13 cellular contexts compared by ENCODE assay signal in the genomic region with DNA sequence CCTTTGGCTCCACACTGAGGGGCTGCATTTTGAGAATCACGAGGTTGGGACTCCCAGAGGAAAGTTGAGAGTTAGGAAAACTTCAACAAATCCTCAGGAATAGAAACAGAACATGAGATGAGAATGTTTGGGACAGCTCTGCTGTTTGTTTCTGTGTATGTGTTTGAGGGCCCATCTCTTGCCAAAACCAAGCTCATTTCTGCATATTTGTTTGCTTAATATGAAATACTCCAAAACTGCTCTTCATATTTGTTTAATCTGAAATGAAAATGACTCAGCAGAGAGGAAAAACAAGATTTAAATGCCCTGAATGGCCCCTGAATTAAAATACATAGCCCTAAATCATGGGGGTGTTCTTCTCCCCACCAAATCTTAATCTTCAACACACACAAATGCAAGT.
DNase-seq lines count a peak whose midpoint lies in the region; ATAC-seq and TF ChIP-seq lines count a peak whose summit lies in the region.
"Had no signal": no experiment of that assay in that cellular context is flagged by ENCODE, and none has a peak within 500 bp of the region (broad histone marks: within the 10 kb centered on the region; RNA-seq: fewer than 3 reads in every experiment).

No MANE protein-coding gene starts in this region.

- peaks cover 23% of the 10 kb centered on the region for H3K4me1 Mint-ChIP-seq in type B pancreatic cell (ENCODE audit: unreplicated experiment)
- H3K4me1 Mint-ChIP-seq: CD14-positive monocyte had no signal

- DNase-seq in amniotic epithelial cell (ENCODE audit: low read depth) (peak; percentile 69), right cardiac atrium (no peak), type B pancreatic cell (ENCODE audit: extremely low spot score, unreplicated experiment) (no peak)
- DNase-seq in activated naive CD4-positive, alpha-beta T cell treated with anti-CD3 and anti-CD28 coated beads, Interleukin-2, amount 50 U/mL, for 16 hours, result no peak
- DNase-seq in activated T-cell treated with anti-CD3 and anti-CD28 coated beads, Interleukin-2, amount 50 U/mL, for 1 hour, result no peak
- DNase-seq: activated CD4-positive, alpha-beta memory T cell treated with anti-CD3 and anti-CD28 coated beads for 36 hours; activated gamma-delta T cell had no signal

- no peak overlapping the region for H3K27ac Mint-ChIP-seq in type B pancreatic cell
- H3K27ac Mint-ChIP-seq: activated CD4-positive, alpha-beta memory T cell treated with anti-CD3 and anti-CD28 coated beads for 36 hours; T-helper 2 cell treated with Interferon-gamma antibody and Interleukin-4, amounts not matched to agents 5 μg/mL and 100 μg/mL, for 36 hours had no signal

- TF ChIP-seq CTCF in C4-2B (conservative IDR thresholded peaks at IDR 0.05), result no peak
- TF ChIP-seq CTCF in type B pancreatic cell (conservative IDR thresholded peaks at IDR 0.05), result no peak

- 44% methylated on average over 1 of the region's 1 CpG for WGBS in right cardiac atrium

- H3K9me3 ChIP-seq in right cardiac atrium (ENCODE audit: control insufficient read depth, low read length) (no peaks in the 10 kb centered on the region), skeletal muscle satellite cell (replicated peaks; ENCODE audit: low read length) (no peaks in the 10 kb centered on the region)

- no peak overlapping the region for H3K4me3 Mint-ChIP-seq in type B pancreatic cell
- H3K4me3 Mint-ChIP-seq: activated CD4-positive, alpha-beta memory T cell treated with anti-CD3 and anti-CD28 coated beads for 36 hours; CD14-positive monocyte; T-helper 2 cell treated with Interferon-gamma antibody and Interleukin-4, amounts not matched to agents 5 μg/mL and 100 μg/mL, for 36 hours had no signal

- H3K4me1 ChIP-seq in right cardiac atrium (ENCODE audit: control insufficient read depth, insufficient read depth, low read length) (peaks cover 22% of the 10 kb centered on the region), skeletal muscle satellite cell (ENCODE audit: control insufficient read depth, insufficient read depth, low read length) (peaks cover 31% of the 10 kb centered on the region)

- H3K27me3 ChIP-seq in right cardiac atrium (ENCODE audit: control insufficient read depth, insufficient read depth), result no peaks in the 10 kb centered on the region
- H3K27me3 ChIP-seq in skeletal muscle satellite cell (ENCODE audit: control insufficient read depth, insufficient read depth, low read length), result no peaks in the 10 kb centered on the region

- peaks cover 17% of the 10 kb centered on the region for H3K36me3 ChIP-seq in skeletal muscle satellite cell (ENCODE audit: insufficient read depth, low read length)

- intact Hi-C loops in right cardiac atrium (cut with DNase I), result no loop called here

- no peaks in the 10 kb centered on the region for H3K9me3 Mint-ChIP-seq in type B pancreatic cell
- H3K9me3 Mint-ChIP-seq: activated CD4-positive, alpha-beta memory T cell treated with anti-CD3 and anti-CD28 coated beads for 36 hours; T-helper 2 cell treated with Interferon-gamma antibody and Interleukin-4, amounts not matched to agents 5 μg/mL and 100 μg/mL, for 36 hours had no signal

- no peaks in the 10 kb centered on the region for H3K27me3 Mint-ChIP-seq in type B pancreatic cell
- H3K27me3 Mint-ChIP-seq: activated CD4-positive, alpha-beta memory T cell treated with anti-CD3 and anti-CD28 coated beads for 36 hours had no signal

- H3K9ac ChIP-seq in skeletal muscle satellite cell (ENCODE audit: low read depth, low read length), result peak overlapping the region; percentile 54

- H3K27ac ChIP-seq in C4-2B (peak overlapping the region; percentile 83), right cardiac atrium (ENCODE audit: low read length) (peak overlapping the region; percentile 91)

- ATAC-seq in right cardiac atrium (peak in 1 of 2 donors; percentile 44), GM21786 (IDR thresholded peaks at IDR 0.05; ENCODE audit: unreplicated experiment) (no peak)
- ATAC-seq: Panc1 had no signal

- H3K4me3 ChIP-seq in right cardiac atrium (ENCODE audit: low read length) (no peak overlapping the region), skeletal muscle satellite cell (ENCODE audit: low read length) (peak overlapping the region; percentile 29)

- H3K4me2 ChIP-seq in skeletal muscle satellite cell (ENCODE audit: low read length), result peak overlapping the region; percentile 69

- H3K36me3 Mint-ChIP-seq in type B pancreatic cell, result peaks cover 10% of the 10 kb centered on the region
- H3K36me3 Mint-ChIP-seq: activated CD4-positive, alpha-beta memory T cell treated with anti-CD3 and anti-CD28 coated beads for 36 hours; CD14-positive monocyte had no signal
